Comparison of ENCODE assay signal across 18 cellular contexts in genomic region chr12:106239241-106239950, GRCh38.
"Had no signal": no experiment of that assay in that cellular context is flagged by ENCODE, and none has a peak within 500 bp of the region (broad histone marks: within the 10 kb centered on the region; RNA-seq: fewer than 3 reads in every experiment).

No MANE protein-coding gene starts in this region.

- H3K27ac Mint-ChIP-seq: activated CD4-positive, alpha-beta T cell treated with anti-CD3 and anti-CD28 coated beads, Interleukin-2, amount 10 ng/mL, durations not matched to agents 7 days and 5 days; activated naive CD8-positive, alpha-beta T cell; natural killer cell had no signal

- H3K27ac ChIP-seq: body of pancreas, epithelial cell of prostate, left lung, prostate gland, right lobe of liver, stomach, testis, upper lobe of left lung had no signal

- DNase-seq: activated CD4-positive, alpha-beta T cell treated with anti-CD3 and anti-CD28 coated beads, Interleukin-2, amount 10 ng/mL, durations not matched to agents 7 days and 5 days; activated gamma-delta T cell treated with Interleukin-2 at 50 U/mL for 16 hours; amniotic stem cell; body of pancreas; dermis blood vessel endothelial cell; effector memory CD8-positive, alpha-beta T cell; left lung; mesendoderm; natural killer cell; occipital lobe; stomach; testis had no signal

- ATAC-seq: body of pancreas; effector memory CD8-positive, alpha-beta T cell; left lung; natural killer cell had no signal

- H3K4me1 ChIP-seq: prostate gland, right lobe of liver, testis had no signal

- H3K9me3 Mint-ChIP-seq: activated CD4-positive, alpha-beta T cell treated with anti-CD3 and anti-CD28 coated beads, Interleukin-2, amount 10 ng/mL, durations not matched to agents 7 days and 5 days; central memory CD8-positive, alpha-beta T cell; effector memory CD8-positive, alpha-beta T cell; natural killer cell had no signal

- H3K4me3 Mint-ChIP-seq: activated CD4-positive, alpha-beta T cell treated with anti-CD3 and anti-CD28 coated beads, Interleukin-2, amount 10 ng/mL, durations not matched to agents 7 days and 5 days; activated naive CD8-positive, alpha-beta T cell; central memory CD8-positive, alpha-beta T cell; effector memory CD8-positive, alpha-beta T cell; natural killer cell had no signal

- H3K4me3 ChIP-seq: body of pancreas, left lung, prostate gland, right lobe of liver, stomach, testis, upper lobe of left lung had no signal

- H3K4me1 Mint-ChIP-seq: activated CD4-positive, alpha-beta T cell treated with anti-CD3 and anti-CD28 coated beads, Interleukin-2, amount 10 ng/mL, durations not matched to agents 7 days and 5 days; central memory CD8-positive, alpha-beta T cell; natural killer cell had no signal

- H3K27me3 ChIP-seq: body of pancreas, left lung, right lobe of liver, stomach, testis, upper lobe of left lung had no signal

- H3K9me3 ChIP-seq: body of pancreas, left lung, prostate gland, right lobe of liver, stomach, testis, upper lobe of left lung had no signal

- H3K27me3 Mint-ChIP-seq: activated CD4-positive, alpha-beta T cell treated with anti-CD3 and anti-CD28 coated beads, Interleukin-2, amount 10 ng/mL, durations not matched to agents 7 days and 5 days; activated naive CD8-positive, alpha-beta T cell; central memory CD8-positive, alpha-beta T cell; effector memory CD8-positive, alpha-beta T cell had no signal

- H3K36me3 Mint-ChIP-seq: natural killer cell had no signal
